Comparison of ENCODE assay signal across 25 cellular contexts in genomic region chr9:70169222-70169621, GRCh38.
"Had no signal": no experiment of that assay in that cellular context is flagged by ENCODE, and none has a peak within 500 bp of the region (broad histone marks: within the 10 kb centered on the region; RNA-seq: fewer than 3 reads in every experiment).

No MANE protein-coding gene starts in this region.

- ATAC-seq: natural killer cell; psoas muscle; right cardiac atrium; right lobe of liver; stimulated activated effector memory CD8-positive, alpha-beta T cell treated with anti-CD3 and anti-CD28 coated beads, Interleukin-12 subunit alpha, Interleukin-12 subunit beta, amount 100 ng/mL, for 72 hours; stimulated activated naive B cell treated with anti-CD40 and anti-IgM and Interleukin-4, amounts not matched to agents 10 μg/mL and 1 μg/mL and 100 μg/mL, for 72 hours had no signal

- H3K4me1 Mint-ChIP-seq: natural killer cell; stimulated activated effector memory CD8-positive, alpha-beta T cell treated with anti-CD3 and anti-CD28 coated beads, Interleukin-12 subunit alpha, Interleukin-12 subunit beta, amount 100 ng/mL, for 72 hours; stimulated activated naive B cell treated with anti-CD40 and anti-IgM and Interleukin-4, amounts not matched to agents 10 μg/mL and 1 μg/mL and 100 μg/mL, for 72 hours had no signal

- H3K9me3 Mint-ChIP-seq: natural killer cell; nephron; neural progenitor cell; stimulated activated effector memory CD8-positive, alpha-beta T cell treated with anti-CD3 and anti-CD28 coated beads, Interleukin-12 subunit alpha, Interleukin-12 subunit beta, amount 100 ng/mL, for 72 hours; stimulated activated naive B cell treated with anti-CD40 and anti-IgM and Interleukin-4, amounts not matched to agents 10 μg/mL and 1 μg/mL and 100 μg/mL, for 72 hours; stimulated activated naive CD8-positive, alpha-beta T cell treated with anti-CD3 and anti-CD28 coated beads, Interleukin-15, Interleukin-2, amounts not matched to agents 100 ng/mL and 50 ng/mL, for 24 hours had no signal

- FAIRE-seq: small intestine, urothelium cell line had no signal

- H3K27ac Mint-ChIP-seq: natural killer cell; neural progenitor cell; progenitor cell of endocrine pancreas; stimulated activated effector memory CD8-positive, alpha-beta T cell treated with anti-CD3 and anti-CD28 coated beads, Interleukin-12 subunit alpha, Interleukin-12 subunit beta, amount 100 ng/mL, for 72 hours; stimulated activated naive B cell treated with anti-CD40 and anti-IgM and Interleukin-4, amounts not matched to agents 10 μg/mL and 1 μg/mL and 100 μg/mL, for 72 hours; stimulated activated naive CD8-positive, alpha-beta T cell treated with anti-CD3 and anti-CD28 coated beads, Interleukin-15, Interleukin-2, amounts not matched to agents 100 ng/mL and 50 ng/mL, for 24 hours had no signal

- H3K4me3 Mint-ChIP-seq: natural killer cell; nephron; neural progenitor cell; stimulated activated effector memory CD8-positive, alpha-beta T cell treated with anti-CD3 and anti-CD28 coated beads, Interleukin-12 subunit alpha, Interleukin-12 subunit beta, amount 100 ng/mL, for 72 hours; stimulated activated naive B cell treated with anti-CD40 and anti-IgM and Interleukin-4, amounts not matched to agents 10 μg/mL and 1 μg/mL and 100 μg/mL, for 72 hours; stimulated activated naive CD8-positive, alpha-beta T cell treated with anti-CD3 and anti-CD28 coated beads, Interleukin-15, Interleukin-2, amounts not matched to agents 100 ng/mL and 50 ng/mL, for 24 hours had no signal

- H3K27me3 Mint-ChIP-seq: progenitor cell of endocrine pancreas had no signal

- DNase-seq: natural killer cell; occipital lobe; ovary; posterior cingulate gyrus; psoas muscle; right cardiac atrium; right lobe of liver; sigmoid colon; small intestine; stimulated activated CD4-positive, alpha-beta T cell treated with anti-CD3 and anti-CD28 coated beads, Interleukin-15, amount 100 ng/mL, for 24 hours; stimulated activated CD4-positive, alpha-beta T cell treated with anti-CD3 and anti-CD28 coated beads, Interleukin-2, amount 100 ng/mL, for 24 hours; stimulated activated CD4-positive, alpha-beta T cell treated with anti-CD3 and anti-CD28 coated beads, Interleukin-2, amount 100 ng/mL, for 48 hours; stimulated activated CD4-positive, alpha-beta T cell treated with anti-CD3 and anti-CD28 coated beads, Interleukin-4, amount 100 ng/mL, for 24 hours; stimulated activated naive B cell treated with anti-CD40 and anti-IgM and Interleukin-4, amounts not matched to agents 10 μg/mL and 1 μg/mL and 100 μg/mL, for 72 hours; stimulated activated naive CD4-positive, alpha-beta T cell treated with Interleukin-2 at 50 U/mL for 16 hours; stomach; thyroid gland; trophoblast cell; upper lobe of left lung had no signal

- H3K36me3 Mint-ChIP-seq: natural killer cell; neural progenitor cell; stimulated activated effector memory CD8-positive, alpha-beta T cell treated with anti-CD3 and anti-CD28 coated beads, Interleukin-12 subunit alpha, Interleukin-12 subunit beta, amount 100 ng/mL, for 72 hours; stimulated activated naive B cell treated with anti-CD40 and anti-IgM and Interleukin-4, amounts not matched to agents 10 μg/mL and 1 μg/mL and 100 μg/mL, for 72 hours had no signal
